In the genomic region with DNA sequence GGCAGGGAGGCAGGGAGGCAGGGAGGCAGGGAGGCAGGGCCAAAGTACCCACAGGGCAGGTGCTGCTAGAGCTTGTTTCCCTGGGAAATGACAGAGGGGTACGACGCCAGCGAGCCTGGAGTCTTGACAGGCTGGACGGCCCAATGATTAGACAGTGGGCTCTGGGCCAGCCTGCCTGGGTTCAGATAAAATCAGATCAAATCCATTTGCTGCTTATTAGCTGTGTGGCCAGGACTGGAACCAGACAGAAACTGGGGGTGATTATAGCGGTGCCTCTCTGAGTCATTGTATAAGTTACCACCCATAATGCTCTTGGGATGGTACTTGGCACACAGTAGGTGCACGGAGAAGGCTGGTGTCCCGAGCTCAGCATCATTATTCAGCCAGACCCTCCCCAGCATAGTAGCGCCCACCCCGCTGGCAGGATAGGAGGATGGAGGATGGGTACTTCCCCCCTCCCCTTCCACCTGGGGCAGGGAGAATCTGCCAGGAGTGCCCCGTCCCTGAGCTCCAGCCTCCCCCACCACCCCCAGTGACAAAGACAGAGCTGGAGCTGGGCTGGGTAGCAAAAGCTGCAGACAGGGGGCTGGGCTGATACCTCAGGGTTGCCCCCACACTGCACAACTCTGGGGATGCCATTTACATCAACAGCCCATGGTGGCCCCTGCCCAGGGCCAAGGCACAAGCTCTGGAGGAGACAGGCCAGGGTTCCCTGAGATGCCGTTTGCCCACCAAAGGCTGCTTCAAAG, we compare ENCODE assay signal across 12 cellular contexts.
DNase-seq lines count a peak whose midpoint lies in the region; ATAC-seq and TF ChIP-seq lines count a peak whose summit lies in the region.
"Had no signal": no experiment of that assay in that cellular context is flagged by ENCODE, and none has a peak within 500 bp of the region (broad histone marks: within the 10 kb centered on the region; RNA-seq: fewer than 3 reads in every experiment).

No MANE protein-coding gene starts in this region.

- H3K9me3 ChIP-seq in gastroesophageal sphincter = peaks cover 0 to 7% (median 0%) of the 10 kb centered on the region in 3 donors
- H3K9me3 ChIP-seq: uterus had no signal

- H3K27me3 ChIP-seq in gastroesophageal sphincter = no peaks in the 10 kb centered on the region
- H3K27me3 ChIP-seq in brain microvascular endothelial cell (replicated peaks) = peaks cover 8% of the 10 kb centered on the region
- H3K27me3 ChIP-seq: uterus had no signal

- intact Hi-C loops in activated CD4-positive, alpha-beta T cell treated with anti-CD3 and anti-CD28 coated beads, Interleukin-2, amount 10 ng/mL, durations not matched to agents 24 days and 14 days (cut with micrococcal nuclease) = loop anchor here (5.0 to 10.0 kb wide), 2 partner anchors 99 to 216 kb away; no protein-coding TSS in a partner anchor

- H3K27ac ChIP-seq in gastroesophageal sphincter (peak overlapping the region in 3 of 4 donors; percentile 43 to 66 (median 46)), brain microvascular endothelial cell (no peak overlapping the region)
- H3K27ac ChIP-seq: SK-N-MC had no signal

- no peak for TF ChIP-seq CTCF in gastroesophageal sphincter (IDR thresholded peaks at IDR 0.05)
- no peak for TF ChIP-seq CTCF in brain microvascular endothelial cell (IDR thresholded peaks at IDR 0.05; ENCODE audit: low read depth, low read length, missing control alignments)

- no peaks in the 10 kb centered on the region for H3K36me3 ChIP-seq in gastroesophageal sphincter
- H3K36me3 ChIP-seq in brain microvascular endothelial cell (replicated peaks) = no peaks in the 10 kb centered on the region
- H3K36me3 ChIP-seq: uterus had no signal

- 62 to 80% methylated on average over 1 to 3 of the region's 11 CpGs for WGBS in gastroesophageal sphincter (ENCODE audit: low coverage in 1 of 2), 2 donors

- no peak for TF ChIP-seq POLR2A in gastroesophageal sphincter (IDR thresholded peaks at IDR 0.05)

- no peak for ATAC-seq in gastroesophageal sphincter
- ATAC-seq in stimulated activated memory B cell treated with anti-CD40 and anti-IgM and Interleukin-4, amounts not matched to agents 10 μg/mL and 1 μg/mL and 100 μg/mL, for 72 hours = peak; percentile 1
- no peak for ATAC-seq in HG03439 (IDR thresholded peaks at IDR 0.05; ENCODE audit: unreplicated experiment)
- ATAC-seq in HG03025 (IDR thresholded peaks at IDR 0.05; ENCODE audit: low FRiP score, unreplicated experiment) = no peak

- H3K27ac Mint-ChIP-seq in activated CD4-positive, alpha-beta T cell treated with anti-CD3 and anti-CD28 coated beads, Interleukin-2, amount 10 ng/mL, durations not matched to agents 24 days and 14 days = no peak overlapping the region
- no peak overlapping the region for H3K27ac Mint-ChIP-seq in stimulated activated memory B cell treated with anti-CD40 and anti-IgM and Interleukin-4, amounts not matched to agents 10 μg/mL and 1 μg/mL and 100 μg/mL, for 72 hours

- TF ChIP-seq EP300 in gastroesophageal sphincter (IDR thresholded peaks at IDR 0.05) = no peak

- H3K4me1 ChIP-seq in gastroesophageal sphincter = peaks cover 0 to 33% (median 27%) of the 10 kb centered on the region in 3 donors

- H3K9me3 Mint-ChIP-seq in activated CD4-positive, alpha-beta T cell treated with anti-CD3 and anti-CD28 coated beads, Interleukin-2, amount 10 ng/mL, durations not matched to agents 24 days and 14 days = peaks cover 3% of the 10 kb centered on the region
- H3K9me3 Mint-ChIP-seq in stimulated activated memory B cell treated with anti-CD40 and anti-IgM and Interleukin-4, amounts not matched to agents 10 μg/mL and 1 μg/mL and 100 μg/mL, for 72 hours = peaks cover 7% of the 10 kb centered on the region

- no peak for DNase-seq in activated CD4-positive, alpha-beta T cell treated with anti-CD3 and anti-CD28 coated beads, Interleukin-2, amount 10 ng/mL, durations not matched to agents 24 days and 14 days
- DNase-seq in activated CD4-positive, alpha-beta T cell treated with anti-CD3 and anti-CD28 coated beads, Interleukin-2, amount 50 U/mL, for 4 hours = no peak
- peak; percentile 62 for DNase-seq in SK-N-DZ (ENCODE audit: low spot score)
- DNase-seq in brain microvascular endothelial cell = no peak
- DNase-seq: ACHN, NCI-H1930 had no signal

- H3K4me3 ChIP-seq in gastroesophageal sphincter (no peak overlapping the region), brain microvascular endothelial cell (ENCODE audit: low read depth, low read length) (no peak overlapping the region)
- H3K4me3 ChIP-seq: SK-N-MC, uterus had no signal

- H3K36me3 Mint-ChIP-seq in activated CD4-positive, alpha-beta T cell treated with anti-CD3 and anti-CD28 coated beads, Interleukin-2, amount 10 ng/mL, durations not matched to agents 24 days and 14 days (ENCODE audit: low read depth) = peaks cover 2% of the 10 kb centered on the region
- no peaks in the 10 kb centered on the region for H3K36me3 Mint-ChIP-seq in stimulated activated memory B cell treated with anti-CD40 and anti-IgM and Interleukin-4, amounts not matched to agents 10 μg/mL and 1 μg/mL and 100 μg/mL, for 72 hours

- in situ Hi-C loops in brain microvascular endothelial cell (cut with HindIII; ENCODE audit: low pct_ligation_motif_present, low sequenced_read_pairs) = no loop called here

- H3K4me1 Mint-ChIP-seq in activated CD4-positive, alpha-beta T cell treated with anti-CD3 and anti-CD28 coated beads, Interleukin-2, amount 10 ng/mL, durations not matched to agents 24 days and 14 days = peaks cover 48% of the 10 kb centered on the region
- H3K4me1 Mint-ChIP-seq in stimulated activated memory B cell treated with anti-CD40 and anti-IgM and Interleukin-4, amounts not matched to agents 10 μg/mL and 1 μg/mL and 100 μg/mL, for 72 hours = peaks cover 70% of the 10 kb centered on the region

- H3K27me3 Mint-ChIP-seq in activated CD4-positive, alpha-beta T cell treated with anti-CD3 and anti-CD28 coated beads, Interleukin-2, amount 10 ng/mL, durations not matched to agents 24 days and 14 days = peaks cover 5% of the 10 kb centered on the region
- H3K27me3 Mint-ChIP-seq in stimulated activated memory B cell treated with anti-CD40 and anti-IgM and Interleukin-4, amounts not matched to agents 10 μg/mL and 1 μg/mL and 100 μg/mL, for 72 hours = peaks cover 14% of the 10 kb centered on the region

- peak overlapping the region; percentile 83 for H3K4me3 Mint-ChIP-seq in activated CD4-positive, alpha-beta T cell treated with anti-CD3 and anti-CD28 coated beads, Interleukin-2, amount 10 ng/mL, durations not matched to agents 24 days and 14 days
- H3K4me3 Mint-ChIP-seq in stimulated activated memory B cell treated with anti-CD40 and anti-IgM and Interleukin-4, amounts not matched to agents 10 μg/mL and 1 μg/mL and 100 μg/mL, for 72 hours = no peak overlapping the region
